Comparison of ENCODE assay signal across 12 cellular contexts in the genomic region with DNA sequence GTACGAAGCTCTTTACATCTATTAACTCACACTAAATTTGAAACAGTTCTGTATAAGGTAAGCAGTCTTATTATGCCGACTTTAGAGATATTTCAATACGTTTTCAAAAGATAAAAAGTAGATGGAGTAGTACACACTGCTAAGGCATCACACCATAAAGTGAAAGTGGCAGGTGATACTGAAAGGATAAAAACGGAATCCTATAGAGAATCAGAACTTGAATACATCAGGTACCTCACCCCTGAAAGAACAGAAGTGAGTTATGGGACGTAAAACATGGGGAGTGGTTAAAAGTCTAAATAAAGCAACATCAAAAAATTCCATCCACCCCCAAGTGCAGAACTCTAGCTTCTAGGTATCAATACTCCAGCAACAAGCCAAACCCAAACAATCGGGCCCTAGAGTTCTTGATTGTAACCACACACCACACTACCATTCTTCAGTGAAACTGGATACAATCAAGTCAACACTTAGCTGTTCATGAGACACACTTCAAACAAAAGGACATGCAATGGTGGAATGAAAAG.
DNase-seq lines count a peak whose midpoint lies in the region; ATAC-seq and TF ChIP-seq lines count a peak whose summit lies in the region.
"Had no signal": no experiment of that assay in that cellular context is flagged by ENCODE, and none has a peak within 500 bp of the region (broad histone marks: within the 10 kb centered on the region; RNA-seq: fewer than 3 reads in every experiment).

No MANE protein-coding gene starts in this region.

- H2BK12ac ChIP-seq in trophoblast cell (ENCODE audit: low read length) = no peak overlapping the region

- H3K4me1 Mint-ChIP-seq in Calu3 (ENCODE audit: low read depth, unreplicated experiment) = no peaks in the 10 kb centered on the region

- DNase-seq in DMS79 treated with DMSO at 0.1 percent for 48 hours (lab: John Stamatoyannopoulos, UW) (peak; percentile 25), DMS79 (lab: John Stamatoyannopoulos, UW) (no peak), NCI-H510A (lab: John Stamatoyannopoulos, UW) (peak; percentile 9), Calu3 (no peak), trophoblast cell (no peak)
- DNase-seq: HFFc6, OCI-M1, upper lobe of right lung had no signal

- intact Hi-C loops in Calu3 (cut with micrococcal nuclease; ENCODE audit: unreplicated experiment) = no loop called here

- H3K79me1 ChIP-seq in trophoblast cell (ENCODE audit: low read length) = no peaks in the 10 kb centered on the region

- no peaks in the 10 kb centered on the region for H3K79me2 ChIP-seq in trophoblast cell (ENCODE audit: control insufficient read depth, insufficient read depth, low read length, poor library complexity)

- H3K9me3 ChIP-seq in trophoblast cell (ENCODE audit: insufficient read depth, low read depth, low read length) = no peaks in the 10 kb centered on the region
- H3K9me3 ChIP-seq: upper lobe of right lung had no signal

- H3K36me3 Mint-ChIP-seq in Calu3 (ENCODE audit: insufficient read depth, unreplicated experiment) = no peaks in the 10 kb centered on the region

- no peak overlapping the region for H2AFZ ChIP-seq in trophoblast cell (ENCODE audit: insufficient read depth, low read length, poor library complexity)

- no CpG with 5 or more reads among the region's 6 CpGs for WGBS in trophoblast cell (ENCODE audit: extremely low coverage, insufficient coverage, insufficient read length)

- no peaks in the 10 kb centered on the region for H3K36me3 ChIP-seq in trophoblast cell (ENCODE audit: control insufficient read depth in 1 of 2, insufficient read depth in 2 of 2, low read length in 2 of 2)
- H3K36me3 ChIP-seq: upper lobe of right lung had no signal

- no peak for TF ChIP-seq CTCF in Calu3 (IDR thresholded peaks at IDR 0.05; ENCODE audit: unreplicated experiment)

- no peak overlapping the region for H4K12ac ChIP-seq in trophoblast cell (ENCODE audit: low read depth, low read length)

- no TSS peak for BruUV-seq in Calu3 (replicated peaks; lab: Mats Ljungman, UMichigan)

- ATAC-seq in GM19351 (IDR thresholded peaks at IDR 0.05; ENCODE audit: unreplicated experiment) = peak; percentile 91
- ATAC-seq in HG02973 (IDR thresholded peaks at IDR 0.05; ENCODE audit: unreplicated experiment) = peak; percentile 95
- no peak for ATAC-seq in HG03039 (IDR thresholded peaks at IDR 0.05; ENCODE audit: unreplicated experiment)
- ATAC-seq: upper lobe of right lung had no signal

- no peak overlapping the region for H3K18ac ChIP-seq in trophoblast cell (ENCODE audit: low read length)

- H3K27me3 ChIP-seq in trophoblast cell (ENCODE audit: insufficient read depth, low read length) = no peaks in the 10 kb centered on the region
- H3K27me3 ChIP-seq: upper lobe of right lung had no signal

- no peak overlapping the region for H3K4me3 Mint-ChIP-seq in Calu3 (ENCODE audit: low read depth, unreplicated experiment)
- H3K4me3 Mint-ChIP-seq: HFFc6 had no signal

- no peak overlapping the region for H3K4me3 ChIP-seq in trophoblast cell (ENCODE audit: low read depth, low read length)
- H3K4me3 ChIP-seq: upper lobe of right lung had no signal

- no peak overlapping the region for H3K9ac ChIP-seq in trophoblast cell (ENCODE audit: low read length)

- H2AK5ac ChIP-seq in trophoblast cell (ENCODE audit: low read length) = no peak overlapping the region

- H2BK120ac ChIP-seq in trophoblast cell (ENCODE audit: insufficient read depth, low read length, poor library complexity) = no peak overlapping the region

- CTCF ChIA-PET in Calu3 (lab: Charles Lee) = no interaction called here

- H3K4ac ChIP-seq in trophoblast cell (ENCODE audit: low read depth, low read length) = no peak overlapping the region

- no peak overlapping the region for H3K27ac Mint-ChIP-seq in Calu3 (ENCODE audit: unreplicated experiment)
- H3K27ac Mint-ChIP-seq: HFFc6 had no signal

- H3K14ac ChIP-seq in trophoblast cell (ENCODE audit: low read length) = no peak overlapping the region

- H2BK5ac ChIP-seq in trophoblast cell (ENCODE audit: low read depth, low read length, poor library complexity) = no peak overlapping the region

- H4K8ac ChIP-seq in trophoblast cell (ENCODE audit: low read depth, low read length) = no peak overlapping the region

- H3K4me1 ChIP-seq in trophoblast cell (ENCODE audit: control insufficient read depth in 1 of 2, insufficient read depth in 2 of 2, low read length in 2 of 2) = no peaks in the 10 kb centered on the region
- H3K4me1 ChIP-seq: upper lobe of right lung had no signal

- peaks cover 2% of the 10 kb centered on the region for H3K9me3 Mint-ChIP-seq in Calu3 (ENCODE audit: low read depth, unreplicated experiment)
- H3K9me3 Mint-ChIP-seq: HFFc6 had no signal

- no peak overlapping the region for H3K4me2 ChIP-seq in trophoblast cell (ENCODE audit: low read length)

- H3K23ac ChIP-seq in trophoblast cell (ENCODE audit: low read length) = no peak overlapping the region

- no peaks in the 10 kb centered on the region for H3K27me3 Mint-ChIP-seq in Calu3 (ENCODE audit: unreplicated experiment)

- no peak overlapping the region for H4K91ac ChIP-seq in trophoblast cell (ENCODE audit: low read depth, low read length)

- H3K27ac ChIP-seq in trophoblast cell (ENCODE audit: low read depth, low read length) = no peak overlapping the region
- H3K27ac ChIP-seq: 22Rv1, upper lobe of right lung had no signal

Comparison
In these comparisons a context has a peak if more than half of its experiments do, and no peak if none do; other contexts are left out.
1. DNase-seq: peak in DMS79 treated with DMSO at 0.1 percent for 48 hours (single experiment) and NCI-H510A (single experiment); none in DMS79 (single experiment), Calu3 (single experiment) and trophoblast cell (0 of 2).